Comparison of ENCODE assay signal across 17 cellular contexts in the genomic region with DNA sequence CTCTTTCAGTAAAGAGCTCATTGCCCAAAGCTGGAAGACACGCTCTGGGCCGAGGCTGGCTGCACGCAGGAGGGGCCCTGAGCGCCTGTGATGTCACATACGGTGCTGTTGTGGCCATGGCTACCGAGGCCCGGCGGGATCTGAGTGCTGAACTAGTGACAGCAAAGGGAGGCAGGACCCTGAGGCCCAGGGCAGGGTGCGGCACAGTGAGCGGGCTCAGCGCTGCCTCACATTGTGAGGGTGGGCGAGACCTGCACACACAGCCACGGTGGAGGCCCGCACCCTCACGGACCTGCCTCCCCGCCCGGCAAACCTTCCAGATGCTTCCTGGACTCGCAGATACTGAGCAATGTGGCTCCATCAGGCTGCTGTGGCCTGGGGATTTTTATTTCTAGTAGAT.
"Had no signal": no experiment of that assay in that cellular context is flagged by ENCODE, and none has a peak within 500 bp of the region (broad histone marks: within the 10 kb centered on the region; RNA-seq: fewer than 3 reads in every experiment).

No MANE protein-coding gene starts in this region.

- H3K9me3 ChIP-seq: neutrophil, thyroid gland, vagina had no signal

- H3K4me1 ChIP-seq: thyroid gland had no signal

- H3K4me3 Mint-ChIP-seq: activated T-cell treated with anti-CD3 and anti-CD28 coated beads, Interleukin-2, amount 50 U/mL, for 4 hours; naive B cell; stimulated activated memory B cell treated with anti-CD40 and anti-IgM and Interleukin-4, amounts not matched to agents 10 μg/mL and 1 μg/mL and 100 μg/mL, for 72 hours; T-helper 2 cell treated with Interferon-gamma antibody and Interleukin-4, amounts not matched to agents 5 μg/mL and 100 μg/mL, for 36 hours had no signal

- H3K27me3 Mint-ChIP-seq: naive B cell; stimulated activated memory B cell treated with anti-CD40 and anti-IgM and Interleukin-4, amounts not matched to agents 10 μg/mL and 1 μg/mL and 100 μg/mL, for 72 hours had no signal

- H3K36me3 Mint-ChIP-seq: naive B cell; stimulated activated memory B cell treated with anti-CD40 and anti-IgM and Interleukin-4, amounts not matched to agents 10 μg/mL and 1 μg/mL and 100 μg/mL, for 72 hours had no signal

- H3K27me3 ChIP-seq: thyroid gland, vagina had no signal

- H3K27ac Mint-ChIP-seq: T-helper 2 cell treated with Interferon-gamma antibody and Interleukin-4, amounts not matched to agents 5 μg/mL and 100 μg/mL, for 36 hours had no signal

- H3K36me3 ChIP-seq: neutrophil, thyroid gland, vagina had no signal

- DNase-seq: activated CD4-positive, alpha-beta T cell treated with anti-CD3 and anti-CD28 coated beads, Interleukin-2, amount 50 U/mL, for 4 hours; activated CD4-positive, CD25-positive, alpha-beta regulatory T cell treated with anti-CD3 and anti-CD28 coated beads, Interleukin-2, amount 50 U/mL, for 72 hours; activated effector memory CD4-positive, alpha-beta T cell treated with Interleukin-2 at 50 U/mL for 16 hours; activated naive CD4-positive, alpha-beta T cell treated with anti-CD3 and anti-CD28 coated beads, Interleukin-2, amount 50 U/mL, for 16 hours; activated T-cell treated with anti-CD3 and anti-CD28 coated beads, Interleukin-2, amount 50 U/mL, for 4 hours; hippocampal formation; kidney glomerular epithelial cell; midbrain; naive B cell; retina; stimulated activated CD4-positive, alpha-beta T cell treated with anti-CD3 and anti-CD28 coated beads, Interleukin-2, amount 100 ng/mL, for 48 hours; thyroid gland had no signal

- H3K9me3 Mint-ChIP-seq: activated T-cell treated with anti-CD3 and anti-CD28 coated beads, Interleukin-2, amount 50 U/mL, for 4 hours had no signal

- ATAC-seq: activated T-cell treated with anti-CD3 and anti-CD28 coated beads, Interleukin-2, amount 50 U/mL, for 4 hours; esophagus mucosa; stimulated activated memory B cell treated with anti-CD40 and anti-IgM and Interleukin-4, amounts not matched to agents 10 μg/mL and 1 μg/mL and 100 μg/mL, for 72 hours had no signal

- H3K4me1 Mint-ChIP-seq: stimulated activated memory B cell treated with anti-CD40 and anti-IgM and Interleukin-4, amounts not matched to agents 10 μg/mL and 1 μg/mL and 100 μg/mL, for 72 hours had no signal

- H3K4me3 ChIP-seq: thyroid gland, vagina had no signal

- H3K27ac ChIP-seq: neutrophil, thyroid gland, vagina had no signal
